In genomic region chr2:213995400-213996105, GRCh38 we compare ENCODE assay signal across 14 cellular contexts.
DNase-seq lines count a peak whose midpoint lies in the region; ATAC-seq and TF ChIP-seq lines count a peak whose summit lies in the region.
"Had no signal": no experiment of that assay in that cellular context is flagged by ENCODE, and none has a peak within 500 bp of the region (broad histone marks: within the 10 kb centered on the region; RNA-seq: fewer than 3 reads in every experiment).

No MANE protein-coding gene starts in this region.

- no peaks in the 10 kb centered on the region for H3K79me2 ChIP-seq in trophoblast cell (ENCODE audit: control insufficient read depth, insufficient read depth, low read length, poor library complexity)

- TF ChIP-seq CTCF in Panc1 (IDR thresholded peaks at IDR 0.05) (no peak), epithelial cell of proximal tubule (conservative IDR thresholded peaks at IDR 0.05; ENCODE audit: low read depth, low read length) (no peak)

- no CpG with 5 or more reads among the region's 1 CpG for whole genome bisulfite sequencing in trophoblast cell (ENCODE audit: extremely low coverage, insufficient coverage, insufficient read length)

- POLR2A ChIA-PET in Panc1 (lab: Charles Lee), result no interaction called here

- intact Hi-C loops in Panc1 (cut with micrococcal nuclease; ENCODE audit: unreplicated experiment), result no loop called here

- CTCF ChIA-PET in Panc1 (lab: Charles Lee), result no interaction called here

- H3K4me2 ChIP-seq in trophoblast cell (ENCODE audit: low read length), result no peak overlapping the region

- H3K4me1 ChIP-seq in Panc1 (ENCODE audit: control insufficient read depth, insufficient read depth, low read length) (no peaks in the 10 kb centered on the region), trophoblast cell (ENCODE audit: control insufficient read depth in 1 of 2, insufficient read depth in 2 of 2, low read length in 2 of 2) (no peaks in the 10 kb centered on the region)
- H3K4me1 ChIP-seq: body of pancreas, gastroesophageal sphincter, right atrium auricular region, upper lobe of right lung had no signal

- no peak overlapping the region for H4K91ac ChIP-seq in trophoblast cell (ENCODE audit: low read depth, low read length)

- no peak overlapping the region for H2BK120ac ChIP-seq in trophoblast cell (ENCODE audit: insufficient read depth, low read length, poor library complexity)

- H4K8ac ChIP-seq in trophoblast cell (ENCODE audit: low read depth, low read length), result no peak overlapping the region

- no peak overlapping the region for H2AFZ ChIP-seq in trophoblast cell (ENCODE audit: insufficient read depth, low read length, poor library complexity)

- no peak overlapping the region for H3K4ac ChIP-seq in trophoblast cell (ENCODE audit: low read depth, low read length)

- BruUV-seq in Panc1 (replicated peaks; lab: Mats Ljungman, UMichigan), result no TSS peak

- no peak overlapping the region for H3K14ac ChIP-seq in trophoblast cell (ENCODE audit: low read length)

- no peak overlapping the region for H2BK12ac ChIP-seq in trophoblast cell (ENCODE audit: low read length)

- H3K9ac ChIP-seq in trophoblast cell (ENCODE audit: low read length), result no peak overlapping the region

- H3K23ac ChIP-seq in trophoblast cell (ENCODE audit: low read length), result no peak overlapping the region

- no peak overlapping the region for H2AK5ac ChIP-seq in trophoblast cell (ENCODE audit: low read length)

- in situ Hi-C loops in Panc1 (cut with HindIII; ENCODE audit: low pct_unique_long_range_greater_than_20kb, low sequenced_read_pairs), result no loop called here

- peak; percentile 85 for DNase-seq in GM04503 (ENCODE audit: low read depth)
- DNase-seq in Panc1 (ENCODE audit: low read depth, low spot score), result peak; percentile 54
- peak; percentile 74 for DNase-seq in epithelial cell of proximal tubule (ENCODE audit: low read depth)
- peak; percentile 17 to 20 for DNase-seq in trophoblast cell
- DNase-seq in COR-L47 (lab: John Stamatoyannopoulos, UW), result no peak
- DNase-seq in activated CD8-positive, alpha-beta memory T cell treated with anti-CD3 and anti-CD28 coated beads, Interleukin-2, amount 50 U/mL, for 4 hours, result no peak
- DNase-seq: body of pancreas, DMS 273 treated with DMSO at 0.1 percent for 48 hours, NCI-H2029, upper lobe of right lung had no signal

- H2BK5ac ChIP-seq in trophoblast cell (ENCODE audit: low read depth, low read length, poor library complexity), result no peak overlapping the region

- H3K36me3 ChIP-seq in Panc1 (ENCODE audit: control insufficient read depth, insufficient read depth, low read length) (no peaks in the 10 kb centered on the region), trophoblast cell (ENCODE audit: control insufficient read depth in 1 of 2, insufficient read depth in 2 of 2, low read length in 2 of 2) (peaks cover 0 to 3% of the 10 kb centered on the region in 2 experiments)
- H3K36me3 ChIP-seq: gastroesophageal sphincter, right atrium auricular region, upper lobe of right lung had no signal

- H3K4me3 ChIP-seq in Panc1 (ENCODE audit: low read depth in 2 of 2, low read length in 2 of 2) (no peak overlapping the region), epithelial cell of proximal tubule (ENCODE audit: low read depth, low read length) (no peak overlapping the region), trophoblast cell (ENCODE audit: low read depth, low read length) (no peak overlapping the region)
- H3K4me3 ChIP-seq: body of pancreas, gastroesophageal sphincter, right atrium auricular region, upper lobe of right lung had no signal

- H3K27me3 ChIP-seq in Panc1 (ENCODE audit: control insufficient read depth, insufficient read depth, low read length) (no peaks in the 10 kb centered on the region), trophoblast cell (ENCODE audit: insufficient read depth, low read length) (no peaks in the 10 kb centered on the region)
- H3K27me3 ChIP-seq: body of pancreas, gastroesophageal sphincter, right atrium auricular region, upper lobe of right lung had no signal

- H3K9me3 ChIP-seq in Panc1 (ENCODE audit: control insufficient read depth, insufficient read depth, low read depth, low read length) (0 out of 2 replicates have a peak, but pooled peaks cover 3% of the 10 kb centered on the region), trophoblast cell (ENCODE audit: insufficient read depth, low read depth, low read length) (peaks cover 7% of the 10 kb centered on the region)
- H3K9me3 ChIP-seq: body of pancreas, gastroesophageal sphincter, right atrium auricular region, upper lobe of right lung had no signal

- no peak overlapping the region for H4K12ac ChIP-seq in trophoblast cell (ENCODE audit: low read depth, low read length)

- H3K18ac ChIP-seq in trophoblast cell (ENCODE audit: low read length), result no peak overlapping the region

- H3K27ac ChIP-seq in Panc1 (ENCODE audit: low read length) (no peak overlapping the region), trophoblast cell (ENCODE audit: low read depth, low read length) (no peak overlapping the region)
- H3K27ac ChIP-seq: body of pancreas, gastroesophageal sphincter, right atrium auricular region, upper lobe of right lung had no signal

- ATAC-seq in Panc1, result peak; percentile 76; the same call in 1 of the 2 replicates
- no peak for ATAC-seq in GM18861 (IDR thresholded peaks at IDR 0.05; ENCODE audit: unreplicated experiment)
- ATAC-seq in activated CD4-positive, CD25-positive, alpha-beta regulatory T cell treated with anti-CD3 and anti-CD28 coated beads, Interleukin-2, amount 50 U/mL, for 24 hours, result no peak
- ATAC-seq: body of pancreas, gastroesophageal sphincter, upper lobe of right lung had no signal

- H3K79me1 ChIP-seq in trophoblast cell (ENCODE audit: low read length), result no peaks in the 10 kb centered on the region

Comparison
In these comparisons a context has a peak if more than half of its experiments do, and no peak if none do; other contexts are left out.
1. DNase-seq: peak in GM04503 (single experiment), Panc1 (single experiment), epithelial cell of proximal tubule (single experiment) and trophoblast cell (2 of 2); none in COR-L47 (single experiment) and activated CD8-positive, alpha-beta memory T cell treated with anti-CD3 and anti-CD28 coated beads, Interleukin-2, amount 50 U/mL, for 4 hours (single experiment).